1 cellular context compared by ENCODE assay signal in genomic region chr2:11676640-11677039, GRCh38.
TF ChIP-seq lines count a peak whose summit lies in the region.

No MANE protein-coding gene starts in this region.

TF ChIP-seq in GM23338, 12 proteins besides CTCF, POLR2A, EP300 and RAD21 (continued from another document):
- TF ChIP-seq ZNF462 (CRISPR knock-in tag; IDR thresholded peaks at IDR 0.05) (no peak), POLR2AphosphoS5 (IDR thresholded peaks at IDR 0.05; ENCODE audit: low read depth) (no peak), REST (IDR thresholded peaks at IDR 0.05; ENCODE audit: unreplicated experiment) (no peak)
